24 cellular contexts compared by ENCODE assay signal in the genomic region with DNA sequence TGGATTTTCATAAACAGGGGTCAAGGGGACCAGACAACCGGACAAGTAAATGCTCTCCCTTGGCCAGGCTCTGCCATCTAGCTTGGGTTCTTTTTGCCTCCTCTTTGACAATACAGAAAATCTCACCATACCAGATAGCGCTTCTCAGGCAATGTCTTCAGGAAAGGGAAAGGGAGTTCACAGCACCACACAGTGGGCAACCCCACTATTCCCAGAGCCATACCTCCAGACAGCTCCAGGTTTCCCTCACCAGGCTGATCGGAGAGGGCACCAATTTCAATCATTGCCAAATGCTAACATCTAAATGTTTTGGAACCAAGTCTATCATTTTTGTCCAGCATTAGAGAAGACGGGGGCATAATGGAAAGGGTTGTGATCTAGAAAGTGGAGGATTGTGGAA.
"Had no signal": no experiment of that assay in that cellular context is flagged by ENCODE, and none has a peak within 500 bp of the region (broad histone marks: within the 10 kb centered on the region; RNA-seq: fewer than 3 reads in every experiment).

No MANE protein-coding gene starts in this region.

- H3K4me3 ChIP-seq: adrenal gland, breast epithelium, esophagus muscularis mucosa, gastrocnemius medialis, mucosa of descending colon, tibial nerve had no signal

- H3K4me1 Mint-ChIP-seq: activated T-helper 17 cell treated with anti-CD3 and anti-CD28 coated beads, Interleukin-2, amount 50 U/mL, for 72 hours; central memory CD8-positive, alpha-beta T cell; nephron progenitor cell; stimulated activated effector memory CD8-positive, alpha-beta T cell treated with anti-CD3 and anti-CD28 coated beads, Interleukin-12 subunit alpha, Interleukin-12 subunit beta, amount 100 ng/mL, for 72 hours; stimulated activated naive CD8-positive, alpha-beta T cell treated with anti-CD3 and anti-CD28 coated beads, Interleukin-15, amount 100 ng/mL, for 72 hours had no signal

- ATAC-seq: activated CD4-positive, CD25-positive, alpha-beta regulatory T cell treated with anti-CD3 and anti-CD28 coated beads, Interleukin-2, amount 50 U/mL, for 24 hours; activated T-helper 17 cell treated with anti-CD3 and anti-CD28 coated beads, Interleukin-2, amount 50 U/mL, for 72 hours; gastrocnemius medialis; left cardiac atrium; mucosa of descending colon; sciatic nerve; stimulated activated effector memory CD8-positive, alpha-beta T cell treated with anti-CD3 and anti-CD28 coated beads, Interleukin-12 subunit alpha, Interleukin-12 subunit beta, amount 100 ng/mL, for 72 hours; stimulated activated naive CD8-positive, alpha-beta T cell treated with anti-CD3 and anti-CD28 coated beads, Interleukin-15, amount 100 ng/mL, for 72 hours had no signal

- H3K9me3 Mint-ChIP-seq: activated T-cell treated with anti-CD3 and anti-CD28 coated beads, Interleukin-2, amount 50 U/mL, for 24 hours; activated T-helper 17 cell treated with anti-CD3 and anti-CD28 coated beads, Interleukin-2, amount 50 U/mL, for 72 hours; central memory CD8-positive, alpha-beta T cell; nephron progenitor cell; stimulated activated effector memory CD8-positive, alpha-beta T cell treated with anti-CD3 and anti-CD28 coated beads, Interleukin-12 subunit alpha, Interleukin-12 subunit beta, amount 100 ng/mL, for 72 hours; stimulated activated naive CD8-positive, alpha-beta T cell treated with anti-CD3 and anti-CD28 coated beads, Interleukin-15, amount 100 ng/mL, for 72 hours; T-helper 1 cell treated with Interleukin-12 subunit alpha and Interleukin-12 subunit beta and Interleukin-4 antibody, amounts not matched to agents 30 μg/mL and 1 μg/mL, for 36 hours had no signal

- H3K27ac Mint-ChIP-seq: activated naive CD8-positive, alpha-beta T cell; activated T-cell treated with anti-CD3 and anti-CD28 coated beads, Interleukin-2, amount 50 U/mL, for 24 hours; activated T-helper 17 cell treated with anti-CD3 and anti-CD28 coated beads, Interleukin-2, amount 50 U/mL, for 72 hours; nephron progenitor cell; stimulated activated effector memory CD8-positive, alpha-beta T cell treated with anti-CD3 and anti-CD28 coated beads, Interleukin-12 subunit alpha, Interleukin-12 subunit beta, amount 100 ng/mL, for 72 hours; stimulated activated naive CD8-positive, alpha-beta T cell treated with anti-CD3 and anti-CD28 coated beads, Interleukin-15, amount 100 ng/mL, for 72 hours; T-helper 1 cell treated with Interleukin-12 subunit alpha and Interleukin-12 subunit beta and Interleukin-4 antibody, amounts not matched to agents 30 μg/mL and 1 μg/mL, for 36 hours had no signal

- H3K9me3 ChIP-seq: adrenal gland, breast epithelium, esophagus muscularis mucosa, gastrocnemius medialis, mucosa of descending colon, tibial nerve had no signal

- H3K27me3 Mint-ChIP-seq: activated T-cell treated with anti-CD3 and anti-CD28 coated beads, Interleukin-2, amount 50 U/mL, for 24 hours; activated T-helper 17 cell treated with anti-CD3 and anti-CD28 coated beads, Interleukin-2, amount 50 U/mL, for 72 hours; stimulated activated naive CD8-positive, alpha-beta T cell treated with anti-CD3 and anti-CD28 coated beads, Interleukin-15, amount 100 ng/mL, for 72 hours had no signal

- DNase-seq: activated CD4-positive, alpha-beta T cell treated with anti-CD3 and anti-CD28 coated beads, Interleukin-2, amount 50 U/mL, for 1 hour; activated T-cell treated with anti-CD3 and anti-CD28 coated beads, Interleukin-2, amount 50 U/mL, for 24 hours; adrenal gland; effector memory CD4-positive, alpha-beta T cell; gastrocnemius medialis; head of caudate nucleus; islet precursor cell; left cardiac atrium; mesenchymal stem cell; mucosa of descending colon; nephron progenitor cell; small intestine; stimulated activated CD4-positive, alpha-beta T cell treated with anti-CD3 and anti-CD28 coated beads, Interleukin-2, amount 100 ng/mL, for 24 hours; stimulated activated naive CD8-positive, alpha-beta T cell treated with anti-CD3 and anti-CD28 coated beads, Interleukin-15, amount 100 ng/mL, for 72 hours had no signal

- H3K4me3 Mint-ChIP-seq: activated naive CD8-positive, alpha-beta T cell; activated T-cell treated with anti-CD3 and anti-CD28 coated beads, Interleukin-2, amount 50 U/mL, for 24 hours; activated T-helper 17 cell treated with anti-CD3 and anti-CD28 coated beads, Interleukin-2, amount 50 U/mL, for 72 hours; central memory CD8-positive, alpha-beta T cell; nephron progenitor cell; stimulated activated effector memory CD8-positive, alpha-beta T cell treated with anti-CD3 and anti-CD28 coated beads, Interleukin-12 subunit alpha, Interleukin-12 subunit beta, amount 100 ng/mL, for 72 hours; stimulated activated naive CD8-positive, alpha-beta T cell treated with anti-CD3 and anti-CD28 coated beads, Interleukin-15, amount 100 ng/mL, for 72 hours; T-helper 1 cell treated with Interleukin-12 subunit alpha and Interleukin-12 subunit beta and Interleukin-4 antibody, amounts not matched to agents 30 μg/mL and 1 μg/mL, for 36 hours had no signal

- H3K36me3 Mint-ChIP-seq: activated naive CD8-positive, alpha-beta T cell; stimulated activated effector memory CD8-positive, alpha-beta T cell treated with anti-CD3 and anti-CD28 coated beads, Interleukin-12 subunit alpha, Interleukin-12 subunit beta, amount 100 ng/mL, for 72 hours had no signal

- H3K36me3 ChIP-seq: adrenal gland, breast epithelium, gastrocnemius medialis, tibial nerve had no signal

- H3K27ac ChIP-seq: adrenal gland, breast epithelium, esophagus muscularis mucosa, gastrocnemius medialis, tibial nerve had no signal

- H3K4me1 ChIP-seq: adrenal gland, breast epithelium, esophagus muscularis mucosa, gastrocnemius medialis, tibial nerve had no signal

- H3K27me3 ChIP-seq: adrenal gland, breast epithelium, gastrocnemius medialis, tibial nerve had no signal
